In genomic region chr17:29178750-29179231, GRCh38 we compare ENCODE assay signal across 7 cellular contexts. TPM values are rescaled to one million over a fixed set of nuclear protein-coding genes. Genes with fewer than 3 reads are reported as not detected.
A peak's percentile ranks its signal among the peaks of the same experiment; 100 is the strongest.
DNase-seq lines count a peak whose midpoint lies in the region; ATAC-seq, FAIRE-seq and TF ChIP-seq lines count a peak whose summit lies in the region.

No MANE protein-coding gene starts in this region.

- H3K79me2 ChIP-seq in keratinocyte (ENCODE audit: control insufficient read depth, insufficient read depth, low read length), result peaks cover 39% of the 10 kb centered on the region

- H3K9ac ChIP-seq in HUES48 (ENCODE audit: low read depth, low read length) (no peak overlapping the region), keratinocyte (ENCODE audit: control insufficient read depth, extremely low read depth, insufficient read depth, low read length) (peak overlapping the region; percentile 91)

- H3K4me1 ChIP-seq in HUES48 (ENCODE audit: control insufficient read depth, insufficient read depth, low read length) (peaks cover 31% of the 10 kb centered on the region), keratinocyte (ENCODE audit: control insufficient read depth, extremely low read depth, insufficient read depth, low read length) (peaks cover 46% of the 10 kb centered on the region)

- no peaks in the 10 kb centered on the region for H4K20me1 ChIP-seq in keratinocyte (ENCODE audit: control insufficient read depth, extremely low read depth, insufficient read depth, low read length)

- H3K27ac Mint-ChIP-seq in activated naive CD8-positive, alpha-beta T cell, result no peak overlapping the region
- peak overlapping the region; percentile 97 for H3K27ac Mint-ChIP-seq in stimulated activated effector memory CD8-positive, alpha-beta T cell treated with anti-CD3 and anti-CD28 coated beads, Interleukin-12 subunit alpha, Interleukin-12 subunit beta, amount 100 ng/mL, for 72 hours

- H3K4me2 ChIP-seq in keratinocyte (ENCODE audit: control insufficient read depth, extremely low read depth, insufficient read depth, low read depth, low read length), result peak overlapping the region; percentile 74

- H3K9me3 ChIP-seq in HUES48 (ENCODE audit: control insufficient read depth, insufficient read depth, low read length) (no peaks in the 10 kb centered on the region), keratinocyte (ENCODE audit: control insufficient read depth, low read depth, low read length) (no peaks in the 10 kb centered on the region)

- no peak for ATAC-seq in stimulated activated effector memory CD8-positive, alpha-beta T cell treated with anti-CD3 and anti-CD28 coated beads, Interleukin-12 subunit alpha, Interleukin-12 subunit beta, amount 100 ng/mL, for 72 hours
- no peak for ATAC-seq in HG03159 (IDR thresholded peaks at IDR 0.05; ENCODE audit: unreplicated experiment)

- DNase-seq in keratinocyte (ENCODE audit: low read depth, low spot score) (peak; percentile 81), H4 (ENCODE audit: low spot score) (no peak), NCI-H187 treated with DMSO at 0.1 percent for 48 hours (lab: John Stamatoyannopoulos, UW) (no peak)
- DNase-seq in stimulated activated effector memory CD8-positive, alpha-beta T cell treated with anti-CD3 and anti-CD28 coated beads, Interleukin-12 subunit alpha, Interleukin-12 subunit beta, amount 100 ng/mL, for 72 hours (ENCODE audit: low spot score in 2 of 2), result no peak

- peak overlapping the region; percentile 76 for H3K27ac ChIP-seq in HUES48 (ENCODE audit: low read depth, low read length)
- H3K27ac ChIP-seq in keratinocyte (ENCODE audit: control insufficient read depth, insufficient read depth, low read length), result peak overlapping the region; percentile 93

- H3K27me3 Mint-ChIP-seq in activated naive CD8-positive, alpha-beta T cell, result no peaks in the 10 kb centered on the region

- peaks cover 4% of the 10 kb centered on the region for H3K36me3 Mint-ChIP-seq in activated naive CD8-positive, alpha-beta T cell
- H3K36me3 Mint-ChIP-seq in stimulated activated effector memory CD8-positive, alpha-beta T cell treated with anti-CD3 and anti-CD28 coated beads, Interleukin-12 subunit alpha, Interleukin-12 subunit beta, amount 100 ng/mL, for 72 hours, result no peaks in the 10 kb centered on the region

- no peaks in the 10 kb centered on the region for H3K36me3 ChIP-seq in HUES48 (ENCODE audit: control insufficient read depth, insufficient read depth, low read length)
- H3K36me3 ChIP-seq in keratinocyte (ENCODE audit: control insufficient read depth in 2 of 2, extremely low read depth in 1 of 2, insufficient read depth in 2 of 2, low read length in 2 of 2), result no peaks in the 10 kb centered on the region

- dilution Hi-C loops in keratinocyte (cut with MboI; ENCODE audit: extremely low pct_ligation_motif_present, low sequenced_read_pairs), result no loop called here

- no peak for TF ChIP-seq CTCF in keratinocyte (optimal IDR thresholded peaks at IDR 0.05 in 1 of 3, IDR thresholded peaks at IDR 0.05 in 1 of 3, conservative IDR thresholded peaks at IDR 0.05 in 1 of 3; ENCODE audit: extremely low read depth in 1 of 3, insufficient read depth in 2 of 3, low read length in 3 of 3)

- peaks cover 15% of the 10 kb centered on the region for H3K27me3 ChIP-seq in HUES48 (ENCODE audit: control insufficient read depth, insufficient read depth, low read length)
- H3K27me3 ChIP-seq in keratinocyte (ENCODE audit: control insufficient read depth, extremely low read depth, insufficient read depth, low read length), result no peaks in the 10 kb centered on the region

- H3K9me3 Mint-ChIP-seq in activated naive CD8-positive, alpha-beta T cell (ENCODE audit: low read depth), result no peaks in the 10 kb centered on the region
- no peaks in the 10 kb centered on the region for H3K9me3 Mint-ChIP-seq in stimulated activated effector memory CD8-positive, alpha-beta T cell treated with anti-CD3 and anti-CD28 coated beads, Interleukin-12 subunit alpha, Interleukin-12 subunit beta, amount 100 ng/mL, for 72 hours

- H2AFZ ChIP-seq in keratinocyte (ENCODE audit: control insufficient read depth, low read length), result no peak overlapping the region

- H3K4me3 Mint-ChIP-seq in activated naive CD8-positive, alpha-beta T cell, result peak overlapping the region; percentile 58
- peak overlapping the region; percentile 90 for H3K4me3 Mint-ChIP-seq in stimulated activated effector memory CD8-positive, alpha-beta T cell treated with anti-CD3 and anti-CD28 coated beads, Interleukin-12 subunit alpha, Interleukin-12 subunit beta, amount 100 ng/mL, for 72 hours

- H3K4me3 ChIP-seq in HUES48 (ENCODE audit: low read depth, low read length), result peak overlapping the region; percentile 57
- H3K4me3 ChIP-seq in keratinocyte (ENCODE audit: control insufficient read depth in 2 of 3, extremely low read depth in 1 of 3, insufficient read depth in 2 of 3, low read depth in 1 of 3, low read length in 3 of 3), result peak overlapping the region; percentile 55 to 87 (median 78)

- FAIRE-seq in keratinocyte (lab: Jason Lieb, UNC), result peak; percentile 93

- peaks cover 20% of the 10 kb centered on the region for H3K4me1 Mint-ChIP-seq in activated naive CD8-positive, alpha-beta T cell (ENCODE audit: low read depth)
- peaks cover 43% of the 10 kb centered on the region for H3K4me1 Mint-ChIP-seq in stimulated activated effector memory CD8-positive, alpha-beta T cell treated with anti-CD3 and anti-CD28 coated beads, Interleukin-12 subunit alpha, Interleukin-12 subunit beta, amount 100 ng/mL, for 72 hours

- no peaks in the 10 kb centered on the region for H3K9me1 ChIP-seq in keratinocyte (ENCODE audit: control insufficient read depth, extremely low read depth, insufficient read depth, low read length)

RNA-seq across cellular contexts. Expression of gene MYO18A, which starts 1.4 kb away (rescaled TPM):
- 18.4 to 26.6 TPM (median 20.0 TPM) in 3 replicates for polyA plus RNA-seq in keratinocyte
- 132 TPM for polyA plus RNA-seq in keratinocyte (2011; ENCODE audit: low read depth)
- polyA plus RNA-seq in keratinocyte (2011; cell fraction: cytosol; rRNA removed), result 13.5 and 22.0 TPM in 2 replicates
- 129 and 141 TPM in 2 replicates for polyA plus RNA-seq in keratinocyte (2011; cell fraction: nucleus; rRNA removed)
- polyA plus RNA-seq in keratinocyte (2012; ENCODE audit: low replicate concordance), result 70.9 and 78.4 TPM in 2 replicates
- polyA minus RNA-seq in keratinocyte, result 43.5 to 142 TPM (median 64.0 TPM) in 3 replicates
- 32.6 TPM for polyA minus RNA-seq in keratinocyte (2011; cell fraction: cytosol; rRNA and poly(A)+ RNA removed)
- 71.2 and 113 TPM in 2 replicates for polyA minus RNA-seq in keratinocyte (2011; cell fraction: nucleus; rRNA and poly(A)+ RNA removed)
- 8.4 and 10.1 TPM in 2 replicates for total RNA-seq in H4 (2014; rRNA removed; shearing (Covaris generic))
